ENCODE assay signal across 9 cellular contexts in the genomic region with DNA sequence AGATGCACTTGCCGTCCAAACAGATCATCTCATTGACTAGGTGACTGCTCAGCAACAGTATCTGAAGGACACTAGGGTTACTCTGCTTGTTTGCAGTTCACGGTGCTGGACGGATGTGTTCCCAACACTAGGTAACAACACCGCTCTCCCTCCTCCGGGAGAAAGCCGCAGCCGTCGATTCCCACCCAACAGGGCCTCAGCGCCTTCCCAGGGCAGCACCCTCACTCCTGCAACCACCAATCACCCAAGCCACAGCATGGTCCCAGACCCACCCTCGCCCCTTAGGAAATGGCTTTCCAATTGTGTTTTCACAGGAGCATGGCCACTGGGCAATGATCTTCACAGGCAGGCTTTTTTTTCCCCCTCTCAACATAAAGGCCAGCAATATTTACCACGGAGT. TPM values are rescaled to one million over a fixed set of nuclear protein-coding genes. Genes with fewer than 3 reads are reported as not detected.
DNase-seq lines count a peak whose midpoint lies in the region; ATAC-seq, FAIRE-seq and TF ChIP-seq lines count a peak whose summit lies in the region.
"Had no signal": no experiment of that assay in that cellular context is flagged by ENCODE, and none has a peak within 500 bp of the region (broad histone marks: within the 10 kb centered on the region; RNA-seq: fewer than 3 reads in every experiment).

No MANE protein-coding gene starts in this region.

- H2BK120ac ChIP-seq in H1 (replicated peaks; ENCODE audit: low read depth, low read length), result no peak overlapping the region

- H2BK12ac ChIP-seq in H1 (ENCODE audit: low read depth, low read length), result 0 out of 2 replicates have a peak overlapping the region, but pooled peaks have one; percentile 45

- FAIRE-seq in H1 (lab: Jason Lieb, UNC), result no peak

- peaks cover 16% of the 10 kb centered on the region for H3K4me1 ChIP-seq in CD8-positive, alpha-beta T cell (ENCODE audit: insufficient read depth, low read length)
- H3K4me1 ChIP-seq in H1 (replicated peaks in 1 of 4; ENCODE audit: control insufficient read depth in 3 of 4, insufficient read depth in 4 of 4, low read length in 3 of 4), result peaks cover 0 to 12% (median 5%) of the 10 kb centered on the region in 4 experiments; a peak in 5 of 7 replicates
- H3K4me1 ChIP-seq in ovary (ENCODE audit: insufficient read depth), result peaks cover 13% of the 10 kb centered on the region
- H3K4me1 ChIP-seq: uterus had no signal

- no peaks in the 10 kb centered on the region for H3K23me2 ChIP-seq in H1 (ENCODE audit: low read depth, low read length)

- 0 out of 2 replicates have a peak overlapping the region, but pooled peaks have one; percentile 82 for H2BK15ac ChIP-seq in H1 (ENCODE audit: low read length)

- peak overlapping the region; percentile 54 for H3K4me3 ChIP-seq in CD8-positive, alpha-beta T cell (ENCODE audit: low read depth, low read length)
- H3K4me3 ChIP-seq in NB4 (ENCODE audit: low read depth, low read length), result peak overlapping the region; percentile 25
- H3K4me3 ChIP-seq in H1 (ENCODE audit: extremely low read depth in 1 of 4, insufficient read depth in 2 of 4, low read depth in 3 of 4, low read length in 4 of 4), result peak overlapping the region in 2 of 4 experiments; percentile 49 to 60; a peak in 3 of 8 replicates
- peak overlapping the region; percentile 65 for H3K4me3 ChIP-seq in ovary

- no peaks in the 10 kb centered on the region for H3K9me3 ChIP-seq in CD8-positive, alpha-beta T cell (ENCODE audit: low read length)
- H3K9me3 ChIP-seq in H1 (ENCODE audit: insufficient read depth in 2 of 2, low read depth in 1 of 2, low read length in 1 of 2) (no peaks in the 10 kb centered on the region), ovary (no peaks in the 10 kb centered on the region)
- H3K9me3 ChIP-seq: uterus had no signal

- H3K27ac ChIP-seq in CD8-positive, alpha-beta T cell (ENCODE audit: low read depth, low read length), result no peak overlapping the region
- H3K27ac ChIP-seq in H1 (ENCODE audit: low read depth, low read length) (no peak overlapping the region), ovary (peak overlapping the region; percentile 26 to 75)

- no peak overlapping the region for H2BK20ac ChIP-seq in H1 (ENCODE audit: low read length)

- H3K9me3 Mint-ChIP-seq in CD8-positive, alpha-beta T cell, result no peaks in the 10 kb centered on the region

- no peak for DNase-seq in CD8-positive, alpha-beta T cell
- DNase-seq in NB4 (ENCODE audit: low read depth), result no peak
- no peak for DNase-seq in H1 (ENCODE audit: low read depth in 1 of 2, low spot score in 2 of 2)
- peak in 3 of 5 donors; percentile 26 to 39 (median 37) for DNase-seq in ovary
- no peak for DNase-seq in NCI-H748 treated with DMSO at 0.1 percent for 48 hours (lab: John Stamatoyannopoulos, UW)
- DNase-seq in NCI-H774 (lab: John Stamatoyannopoulos, UW), result no peak
- DNase-seq: uterus had no signal

- no peaks in the 10 kb centered on the region for H3K79me1 ChIP-seq in H1 (ENCODE audit: low read depth, low read length)

- no peaks in the 10 kb centered on the region for H4K20me1 ChIP-seq in H1 (replicated peaks in 1 of 2; ENCODE audit: control insufficient read depth in 1 of 2, insufficient read depth in 2 of 2, low read length in 2 of 2)

- H3K27me3 ChIP-seq in CD8-positive, alpha-beta T cell (ENCODE audit: insufficient read depth, low read length), result no peaks in the 10 kb centered on the region
- H3K27me3 ChIP-seq in H1 (replicated peaks in 1 of 4; ENCODE audit: control insufficient read depth in 3 of 4, extremely low read depth in 1 of 4, insufficient read depth in 3 of 4, low read length in 3 of 4), result peaks cover 0 to 6% (median 4%) of the 10 kb centered on the region in 4 experiments; a peak in 4 of 7 replicates
- no peaks in the 10 kb centered on the region for H3K27me3 ChIP-seq in ovary
- H3K27me3 ChIP-seq: uterus had no signal

- H3K79me2 ChIP-seq in H1 (ENCODE audit: control insufficient read depth in 1 of 2, insufficient read depth in 2 of 2, low read length in 2 of 2), result no peaks in the 10 kb centered on the region

- 0 out of 2 replicates have a peak overlapping the region, but pooled peaks have one; percentile 22 for H2AFZ ChIP-seq in H1 (ENCODE audit: low read length)

- no peak for TF ChIP-seq CTCF in CD8-positive, alpha-beta T cell (IDR thresholded peaks at IDR 0.05)
- TF ChIP-seq CTCF in NB4 (IDR thresholded peaks at IDR 0.05; ENCODE audit: low read depth, low read length) (no peak), H1 (IDR thresholded peaks at IDR 0.05; ENCODE audit: control extremely low read depth in 1 of 3, insufficient read depth in 1 of 3, low read depth in 1 of 3, low read length in 3 of 3) (no peak), ovary (IDR thresholded peaks at IDR 0.05) (no peak)

- no peaks in the 10 kb centered on the region for H3K36me3 ChIP-seq in CD8-positive, alpha-beta T cell (ENCODE audit: insufficient read depth, low read length)
- no peaks in the 10 kb centered on the region for H3K36me3 ChIP-seq in H1 (ENCODE audit: control insufficient read depth in 2 of 4, insufficient read depth in 4 of 4, low read length in 3 of 4)
- no peaks in the 10 kb centered on the region for H3K36me3 ChIP-seq in ovary
- H3K36me3 ChIP-seq: uterus had no signal

- H3K14ac ChIP-seq in H1 (ENCODE audit: insufficient read length), result no peak overlapping the region

- TF ChIP-seq POLR2A in NB4 (IDR thresholded peaks at IDR 0.05; ENCODE audit: extremely low read depth, insufficient read length) (no peak), H1 (IDR thresholded peaks at IDR 0.05; ENCODE audit: control extremely low read depth in 1 of 2, low read depth in 2 of 2, low read length in 2 of 2) (no peak), ovary (IDR thresholded peaks at IDR 0.05) (no peak)

- no peak for ATAC-seq in CD8-positive, alpha-beta T cell
- ATAC-seq in GM18519 (IDR thresholded peaks at IDR 0.05; ENCODE audit: low FRiP score, unreplicated experiment) (no peak), HG03442 (IDR thresholded peaks at IDR 0.05; ENCODE audit: unreplicated experiment) (no peak)

- no peaks in the 10 kb centered on the region for H3K36me3 Mint-ChIP-seq in CD8-positive, alpha-beta T cell

- H3K4me2 ChIP-seq in H1 (ENCODE audit: insufficient read depth in 1 of 2, low read depth in 2 of 2, low read length in 2 of 2), result peak overlapping the region; percentile 47 to 65

- TF ChIP-seq EP300 in H1 (IDR thresholded peaks at IDR 0.05; ENCODE audit: borderline replicate concordance in 1 of 2, low read depth in 2 of 2, low read length in 2 of 2) (no peak), ovary (IDR thresholded peaks at IDR 0.05) (no peak)

- peak overlapping the region; percentile 73 for H3K4me3 Mint-ChIP-seq in CD8-positive, alpha-beta T cell

- no peak overlapping the region for H2BK5ac ChIP-seq in H1 (ENCODE audit: low read depth, low read length)

- no peak overlapping the region for H4K8ac ChIP-seq in H1 (ENCODE audit: extremely low read depth, insufficient read depth, low read length)

- H3K23ac ChIP-seq in H1 (ENCODE audit: insufficient read length), result no peak overlapping the region

- CTCF ChIA-PET in CD8-positive, alpha-beta T cell (lab: Charles Lee), result interaction anchor here (0.6 to 3.6 kb wide), 3 partner anchors 9 to 109 kb away, joined by 3 to 33 read pairs (median 12); no protein-coding TSS in a partner anchor
- CTCF ChIA-PET in H1 (lab: Charles Lee; ENCODE audit: partially characterized antibody), result interaction anchor here (1.0 to 5.5 kb wide), 10 partner anchors 7 to 559 kb away, joined by 3 to 36 read pairs (median 5); no protein-coding TSS in a partner anchor

- no peak overlapping the region for H3K18ac ChIP-seq in H1 (ENCODE audit: extremely low read depth, low read length)

- H4K5ac ChIP-seq in H1 (ENCODE audit: insufficient read length, low read depth, low read length), result no peak overlapping the region

- H3K27ac Mint-ChIP-seq in CD8-positive, alpha-beta T cell, result no peak overlapping the region

- H3K56ac ChIP-seq in H1 (replicated peaks; ENCODE audit: insufficient read length, low read depth, low read length), result no peak overlapping the region

- peaks cover 21% of the 10 kb centered on the region for H3K4me1 Mint-ChIP-seq in CD8-positive, alpha-beta T cell (ENCODE audit: low read depth)

- no peak overlapping the region for H3K9ac ChIP-seq in H1 (replicated peaks in 1 of 4; ENCODE audit: extremely low read depth in 1 of 4, low read depth in 3 of 4, low read length in 3 of 4)

- 87% methylated on average over 11 of the region's 11 CpGs; no CpG with 5 or more reads in 1 of the 2 experiments for WGBS in H1 (ENCODE audit: extremely low coverage in 1 of 2, insufficient coverage in 1 of 2, insufficient read length in 1 of 2, insufficient replicate concordance in 2 of 2, low coverage in 1 of 2, low lambda C conversion rate in 2 of 2, missing lambda C conversion rate in 1 of 2), 2 experiments
- WGBS in ovary, 3 donors, result 61 to 71% (median 62%) methylated on average over 11 of the region's 11 CpGs

- no peak overlapping the region for H3K4ac ChIP-seq in H1 (replicated peaks; ENCODE audit: insufficient read length, low read depth, low read length)

- no peak overlapping the region for H2AK5ac ChIP-seq in H1 (ENCODE audit: low read depth, low read length)

- POLR2A ChIA-PET in CD8-positive, alpha-beta T cell (lab: Charles Lee), result no interaction called here
- POLR2A ChIA-PET in H1 (lab: Charles Lee; ENCODE audit: partially characterized antibody), result no interaction called here

- H3K27me3 Mint-ChIP-seq in CD8-positive, alpha-beta T cell (ENCODE audit: low read depth), result no peaks in the 10 kb centered on the region

- no peak overlapping the region for H4K91ac ChIP-seq in H1 (replicated peaks; ENCODE audit: insufficient read length, low read length)

- TF ChIP-seq RAD21 in H1 (IDR thresholded peaks at IDR 0.05 in 1 of 2, conservative IDR thresholded peaks at IDR 0.05 in 1 of 2; ENCODE audit: low read depth in 2 of 2, low read length in 2 of 2), result no peak

- intact Hi-C loops in CD8-positive, alpha-beta T cell (cut with DNase I, micrococcal nuclease), result loop anchor here (2.0 to 10.0 kb wide), 4 partner anchors 49 to 1193 kb away; partner anchors contain the start of genes AIDA (in 1 of the 2), BROX (in 1 of the 2) and NVL (in 1 of the 2)
- intact Hi-C loops in ovary (cut with DNase I), result no loop called here

TF ChIP-seq in H1, 55 proteins besides CTCF, POLR2A, EP300 and RAD21 (continues in another document):
- no peak for TF ChIP-seq FOSL1 (IDR thresholded peaks at IDR 0.05; ENCODE audit: insufficient read depth, low read depth, low read length)

RNA-seq across cellular contexts. Expression of gene TLR5, which starts 0.8 kb away (rescaled TPM):
- total RNA-seq in CD8-positive, alpha-beta T cell, result 1 to 10 TPM; 1.1 to 1.2 TPM
- 0.35 and 0.94 TPM in 2 replicates for total RNA-seq in H1 (2021; fragmentation: NEBNext Ultra II Directional; extraction: Animal tissue kit (Norgen Biotek cat#: 25700))
- polyA plus RNA-seq in H1 (2011; rRNA removed) (0.20 and 0.74 TPM in 2 replicates), ovary (10 to 100 TPM in 1 of 2 donors, 1 to 10 TPM in 1; 9.9 to 22.3 TPM)
- 0.62 TPM for polyA plus RNA-seq in H1 (2011; cell fraction: cytosol; rRNA removed)
- polyA plus RNA-seq in H1 (2011; cell fraction: nucleus; rRNA removed), result 1.5 TPM
- polyA plus RNA-seq in H1 (2012, experiment 1 of 2), result 1.0 to 1.3 TPM (median 1.1 TPM) in 4 replicates
- 0.54 TPM for polyA plus RNA-seq in H1 (2012, experiment 2 of 2)
- polyA plus RNA-seq in H1 (2013, experiment 1 of 2), result 0.53 TPM
- 0.63 TPM for polyA plus RNA-seq in H1 (2013, experiment 2 of 2)
- 0.60 and 0.80 TPM in 2 replicates for polyA minus RNA-seq in H1 (2011; rRNA and poly(A)+ RNA removed)
- not detected for polyA minus RNA-seq in H1 (2011; cell fraction: cytosol; rRNA and poly(A)+ RNA removed)
- polyA minus RNA-seq in H1 (2011; cell fraction: nucleus; rRNA and poly(A)+ RNA removed), result 2.0 TPM
- total RNA-seq in ovary, result 10 to 100 TPM in 6 of 7 donors, 1 to 10 TPM in 1; 7.7 to 38.8 (median 29.3) TPM

Comparison
In these comparisons a context has a peak if more than half of its experiments do, and no peak if none do; other contexts are left out.
1. DNase-seq: peak in ovary (3 of 5); none in CD8-positive, alpha-beta T cell (0 of 7), NB4 (single experiment), H1 (0 of 2), NCI-H748 treated with DMSO at 0.1 percent for 48 hours (single experiment) and NCI-H774 (single experiment).
2. H3K27ac ChIP-seq: peak in ovary (2 of 2); none in CD8-positive, alpha-beta T cell (single experiment) and H1 (single experiment).
3. intact Hi-C loops: an anchor here in CD8-positive, alpha-beta T cell (2.0 to 10.0 kb wide); none called in ovary.